Comparison of ENCODE assay signal across 13 cellular contexts in genomic region chr16:24045641-24046040, GRCh38.
DNase-seq lines count a peak whose midpoint lies in the region; ATAC-seq and TF ChIP-seq lines count a peak whose summit lies in the region.
"Had no signal": no experiment of that assay in that cellular context is flagged by ENCODE, and none has a peak within 500 bp of the region (broad histone marks: within the 10 kb centered on the region; RNA-seq: fewer than 3 reads in every experiment).

No MANE protein-coding gene starts in this region.

- H3K27me3 Mint-ChIP-seq in MCF 10A (ENCODE audit: insufficient read depth, unreplicated experiment) = peaks cover 44% of the 10 kb centered on the region
- H3K27me3 Mint-ChIP-seq in effector memory CD8-positive, alpha-beta T cell = no peaks in the 10 kb centered on the region
- H3K27me3 Mint-ChIP-seq in stimulated activated memory B cell treated with anti-CD40 and anti-IgM and Interleukin-4, amounts not matched to agents 10 μg/mL and 1 μg/mL and 100 μg/mL, for 72 hours = no peaks in the 10 kb centered on the region
- H3K27me3 Mint-ChIP-seq: T-cell had no signal

- no peaks in the 10 kb centered on the region for H3K36me3 Mint-ChIP-seq in MCF 10A (ENCODE audit: insufficient read depth, unreplicated experiment)
- peaks cover 37% of the 10 kb centered on the region for H3K36me3 Mint-ChIP-seq in effector memory CD8-positive, alpha-beta T cell (ENCODE audit: insufficient read depth)
- peaks cover 59% of the 10 kb centered on the region for H3K36me3 Mint-ChIP-seq in stimulated activated memory B cell treated with anti-CD40 and anti-IgM and Interleukin-4, amounts not matched to agents 10 μg/mL and 1 μg/mL and 100 μg/mL, for 72 hours

- no peaks in the 10 kb centered on the region for H3K36me3 ChIP-seq in breast epithelium
- no peaks in the 10 kb centered on the region for H3K36me3 ChIP-seq in thyroid gland
- H3K36me3 ChIP-seq: colonic mucosa had no signal

- TF ChIP-seq CTCF in MCF 10A (IDR thresholded peaks at IDR 0.05; ENCODE audit: unreplicated experiment) = peak; percentile 37
- TF ChIP-seq CTCF in breast epithelium (IDR thresholded peaks at IDR 0.05) = no peak
- TF ChIP-seq CTCF in thyroid gland (IDR thresholded peaks at IDR 0.05) = no peak

- H3K9me3 ChIP-seq in breast epithelium (no peaks in the 10 kb centered on the region), thyroid gland (no peaks in the 10 kb centered on the region)
- H3K9me3 ChIP-seq: colonic mucosa, psoas muscle had no signal

- ATAC-seq in effector memory CD8-positive, alpha-beta T cell (replicated peaks) = no peak
- ATAC-seq in stimulated activated memory B cell treated with anti-CD40 and anti-IgM and Interleukin-4, amounts not matched to agents 10 μg/mL and 1 μg/mL and 100 μg/mL, for 72 hours = no peak
- no peak for ATAC-seq in HG03571 (IDR thresholded peaks at IDR 0.05; ENCODE audit: unreplicated experiment)
- ATAC-seq: psoas muscle, T-cell had no signal

- intact Hi-C loops in MCF 10A (cut with micrococcal nuclease) (loop anchor here (1.0 kb wide), 1 partner anchor 454 kb away; no protein-coding TSS in a partner anchor), breast epithelium (cut with DNase I; ENCODE audit: low total_unique reads) (no loop called here), thyroid gland (cut with DNase I) (no loop called here)

- POLR2A ChIA-PET in MCF 10A (lab: Yijun Ruan, JAX) = no interaction called here

- CTCF ChIA-PET in MCF 10A (lab: Yijun Ruan, JAX) = interaction anchor here (0.6 to 10.6 kb wide), 37 partner anchors 9 to 1363 kb away, joined by 3 to 508 read pairs (median 3); partner anchors contain the start of gene CACNG3

- H3K4me3 ChIP-seq in breast epithelium (no peak overlapping the region), thyroid gland (replicated peaks in 1 of 3) (no peak overlapping the region)
- H3K4me3 ChIP-seq: colonic mucosa, psoas muscle had no signal

- H3K27ac ChIP-seq in breast epithelium (no peak overlapping the region), thyroid gland (no peak overlapping the region)
- H3K27ac ChIP-seq: colonic mucosa, psoas muscle had no signal

- no peaks in the 10 kb centered on the region for H3K4me1 Mint-ChIP-seq in MCF 10A (ENCODE audit: insufficient read depth, unreplicated experiment)
- peaks cover 32 to 44% of the 10 kb centered on the region in 2 donors for H3K4me1 Mint-ChIP-seq in effector memory CD8-positive, alpha-beta T cell (ENCODE audit: low read depth in 2 of 2)
- peaks cover 25% of the 10 kb centered on the region for H3K4me1 Mint-ChIP-seq in stimulated activated memory B cell treated with anti-CD40 and anti-IgM and Interleukin-4, amounts not matched to agents 10 μg/mL and 1 μg/mL and 100 μg/mL, for 72 hours

- H3K4me3 Mint-ChIP-seq in MCF 10A (ENCODE audit: unreplicated experiment) = no peak overlapping the region
- no peak overlapping the region for H3K4me3 Mint-ChIP-seq in effector memory CD8-positive, alpha-beta T cell
- no peak overlapping the region for H3K4me3 Mint-ChIP-seq in stimulated activated memory B cell treated with anti-CD40 and anti-IgM and Interleukin-4, amounts not matched to agents 10 μg/mL and 1 μg/mL and 100 μg/mL, for 72 hours
- H3K4me3 Mint-ChIP-seq: T-cell had no signal

- no peaks in the 10 kb centered on the region for H3K9me3 Mint-ChIP-seq in MCF 10A (ENCODE audit: unreplicated experiment)
- no peaks in the 10 kb centered on the region for H3K9me3 Mint-ChIP-seq in effector memory CD8-positive, alpha-beta T cell
- H3K9me3 Mint-ChIP-seq in stimulated activated memory B cell treated with anti-CD40 and anti-IgM and Interleukin-4, amounts not matched to agents 10 μg/mL and 1 μg/mL and 100 μg/mL, for 72 hours = no peaks in the 10 kb centered on the region
- H3K9me3 Mint-ChIP-seq: T-cell had no signal

- BruUV-seq in MCF 10A (replicated peaks; lab: Mats Ljungman, UMichigan) = no TSS peak

- 9 to 41% methylated on average over 5 to 7 of the region's 12 CpGs for WGBS in thyroid gland, 2 donors

- H3K4me1 ChIP-seq in breast epithelium (no peaks in the 10 kb centered on the region), thyroid gland (no peaks in the 10 kb centered on the region)
- H3K4me1 ChIP-seq: colonic mucosa, psoas muscle had no signal

- no peak overlapping the region for H3K27ac Mint-ChIP-seq in MCF 10A (ENCODE audit: low read depth, unreplicated experiment)
- H3K27ac Mint-ChIP-seq in effector memory CD8-positive, alpha-beta T cell = peak overlapping the region; percentile 81 to 91
- H3K27ac Mint-ChIP-seq in stimulated activated memory B cell treated with anti-CD40 and anti-IgM and Interleukin-4, amounts not matched to agents 10 μg/mL and 1 μg/mL and 100 μg/mL, for 72 hours = peak overlapping the region; percentile 75

- DNase-seq in MCF 10A (ENCODE audit: unreplicated experiment) (peak; percentile 2), breast epithelium (ENCODE audit: low spot score in 2 of 2) (no peak), NCI-H82 (lab: John Stamatoyannopoulos, UW) (peak; percentile 68), NCI-H2196 treated with DMSO at 0.1 percent for 48 hours (lab: John Stamatoyannopoulos, UW; ENCODE audit: unreplicated experiment) (no peak), thyroid gland (no peak)
- DNase-seq in effector memory CD8-positive, alpha-beta T cell = no peak
- DNase-seq: activated T-cell treated with anti-CD3 and anti-CD28 coated beads for 4 hours, colonic mucosa, Kasumi-1, psoas muscle, T-cell had no signal

- TF ChIP-seq POLR2A in breast epithelium (IDR thresholded peaks at IDR 0.05) (no peak), thyroid gland (IDR thresholded peaks at IDR 0.05) (no peak)

- H3K27me3 ChIP-seq in breast epithelium (no peaks in the 10 kb centered on the region), thyroid gland (no peaks in the 10 kb centered on the region)
- H3K27me3 ChIP-seq: colonic mucosa had no signal

Comparison
In these comparisons a context has a peak if more than half of its experiments do, and no peak if none do; other contexts are left out.
1. DNase-seq: peak in MCF 10A (single experiment) and NCI-H82 (single experiment); none in breast epithelium (0 of 2), effector memory CD8-positive, alpha-beta T cell (0 of 3), NCI-H2196 treated with DMSO at 0.1 percent for 48 hours (single experiment) and thyroid gland (0 of 2).